In the genomic region with DNA sequence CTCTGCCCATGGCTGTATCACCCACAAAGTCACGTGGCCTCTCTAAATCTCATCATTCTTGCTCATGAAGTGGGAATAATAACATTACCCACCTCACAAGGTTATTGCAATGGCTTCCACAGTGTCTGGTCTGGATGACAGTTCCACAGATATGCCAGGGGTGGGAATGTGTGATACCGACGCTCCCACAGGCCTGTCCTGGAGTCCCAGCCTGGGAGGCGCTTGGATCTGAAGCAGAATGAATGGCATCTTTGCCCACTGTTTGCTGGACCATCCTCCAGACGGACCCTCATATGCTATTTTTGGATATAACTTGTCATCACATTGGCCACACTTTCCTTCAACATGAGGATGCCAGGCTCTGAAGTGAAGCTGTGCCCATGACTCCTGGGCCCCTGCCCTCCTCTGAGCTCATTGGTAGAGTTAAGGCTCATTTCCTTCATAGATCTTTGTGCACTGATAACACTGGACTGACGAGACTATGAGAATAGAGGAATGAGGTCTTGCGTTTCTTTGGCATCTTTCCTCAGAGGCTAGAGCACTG, we compare ENCODE assay signal across 32 cellular contexts.
"Had no signal": no experiment of that assay in that cellular context is flagged by ENCODE, and none has a peak within 500 bp of the region (broad histone marks: within the 10 kb centered on the region; RNA-seq: fewer than 3 reads in every experiment).

No MANE protein-coding gene starts in this region.

- ATAC-seq: activated CD8-positive, alpha-beta memory T cell treated with anti-CD3 and anti-CD28 coated beads, Interleukin-2, amount 10 ng/mL, durations not matched to agents 7 days and 5 days; activated naive CD4-positive, alpha-beta T cell treated with anti-CD3 and anti-CD28 coated beads, Interleukin-2, amount 50 U/mL, for 72 hours; body of pancreas; Panc1; T-cell had no signal

- H3K27me3 Mint-ChIP-seq: activated CD4-positive, alpha-beta T cell treated with anti-CD3 and anti-CD28 coated beads, Interleukin-2, amount 10 ng/mL, durations not matched to agents 24 days and 14 days; activated CD8-positive, alpha-beta memory T cell treated with anti-CD3 and anti-CD28 coated beads, Interleukin-2, amount 10 ng/mL, durations not matched to agents 7 days and 5 days had no signal

- H3K4me1 Mint-ChIP-seq: activated B cell treated with CpG ODN at 0.5 μM for 24 hours; activated CD4-positive, alpha-beta T cell treated with anti-CD3 and anti-CD28 coated beads, Interleukin-2, amount 10 ng/mL, durations not matched to agents 24 days and 14 days; activated CD8-positive, alpha-beta memory T cell treated with anti-CD3 and anti-CD28 coated beads, Interleukin-2, amount 10 ng/mL, durations not matched to agents 7 days and 5 days; activated naive CD8-positive, alpha-beta T cell treated with anti-CD3 and anti-CD28 coated beads, Interleukin-2, amount 50 U/mL, for 24 hours; T-cell had no signal

- H3K4me1 ChIP-seq: ascending aorta, body of pancreas had no signal

- DNase-seq: activated B cell treated with CpG ODN at 0.5 μM for 24 hours; activated CD4-positive, alpha-beta T cell treated with anti-CD3 and anti-CD28 coated beads for 1 hour; activated CD4-positive, alpha-beta T cell treated with anti-CD3 and anti-CD28 coated beads, Interleukin-2, amount 10 ng/mL, durations not matched to agents 24 days and 14 days; activated CD4-positive, alpha-beta T cell treated with anti-CD3 and anti-CD28 coated beads, Interleukin-2, amount 50 U/mL, for 48 hours; activated CD8-positive, alpha-beta memory T cell treated with anti-CD3 and anti-CD28 coated beads, Interleukin-2, amount 10 ng/mL, durations not matched to agents 7 days and 5 days; activated effector memory CD4-positive, alpha-beta T cell treated with Interleukin-2 at 50 U/mL for 16 hours; activated naive CD4-positive, alpha-beta T cell; activated naive CD8-positive, alpha-beta T cell treated with anti-CD3 and anti-CD28 coated beads, Interleukin-2, amount 50 U/mL, for 24 hours; activated T-cell treated with anti-CD3 and anti-CD28 coated beads, Interleukin-2, amount 50 U/mL, for 24 hours; amniotic stem cell; body of pancreas; MG63; MV-4-11; NCI-H1092 treated with DMSO at 0.1 percent for 48 hours; NCI-H1417 treated with DMSO at 0.1 percent for 48 hours; NCI-H1694; NCI-H2029; NCI-H2107; NCI-H2171 treated with DMSO at 0.1 percent for 48 hours; NCI-H226; NCI-H526; NCI-H774; OCI-M1; SHP77 treated with DMSO at 0.1 percent for 48 hours; T-cell; T-helper 2 cell; T1000 had no signal

- H3K4me3 ChIP-seq: ascending aorta, body of pancreas, MG63 had no signal

- H3K27me3 ChIP-seq: ascending aorta, body of pancreas, MG63 had no signal

- H3K9me3 ChIP-seq: ascending aorta, body of pancreas, MG63 had no signal

- H3K27ac Mint-ChIP-seq: activated B cell treated with CpG ODN at 0.5 μM for 24 hours; activated CD4-positive, alpha-beta T cell treated with anti-CD3 and anti-CD28 coated beads, Interleukin-2, amount 10 ng/mL, durations not matched to agents 24 days and 14 days; activated CD8-positive, alpha-beta memory T cell treated with anti-CD3 and anti-CD28 coated beads, Interleukin-2, amount 10 ng/mL, durations not matched to agents 7 days and 5 days; activated naive CD4-positive, alpha-beta T cell treated with anti-CD3 and anti-CD28 coated beads, Interleukin-2, amount 50 U/mL, for 72 hours; activated naive CD8-positive, alpha-beta T cell treated with anti-CD3 and anti-CD28 coated beads, Interleukin-2, amount 50 U/mL, for 24 hours; activated T-cell treated with anti-CD3 and anti-CD28 coated beads, Interleukin-2, amount 50 U/mL, for 24 hours; activated T-helper 1 cell treated with anti-CD3 and anti-CD28 coated beads, Interleukin-12 subunit alpha, Interleukin-12 subunit beta, Interleukin-2, Interleukin-4 antibody, amounts not matched to agents 30 ng/mL and 10 ng/mL and 1 ng/mL, durations not matched to agents 14 hours and 24 hours and 36 hours; T-cell had no signal

- H3K36me3 ChIP-seq: ascending aorta, MG63 had no signal

- H3K4me3 Mint-ChIP-seq: activated B cell treated with CpG ODN at 0.5 μM for 24 hours; activated CD4-positive, alpha-beta T cell treated with anti-CD3 and anti-CD28 coated beads, Interleukin-2, amount 10 ng/mL, durations not matched to agents 24 days and 14 days; activated CD8-positive, alpha-beta memory T cell treated with anti-CD3 and anti-CD28 coated beads, Interleukin-2, amount 10 ng/mL, durations not matched to agents 7 days and 5 days; activated naive CD8-positive, alpha-beta T cell treated with anti-CD3 and anti-CD28 coated beads, Interleukin-2, amount 50 U/mL, for 24 hours; activated T-cell treated with anti-CD3 and anti-CD28 coated beads, Interleukin-2, amount 50 U/mL, for 24 hours; activated T-helper 1 cell treated with anti-CD3 and anti-CD28 coated beads, Interleukin-12 subunit alpha, Interleukin-12 subunit beta, Interleukin-2, Interleukin-4 antibody, amounts not matched to agents 30 ng/mL and 10 ng/mL and 1 ng/mL, durations not matched to agents 14 hours and 24 hours and 36 hours; T-cell had no signal

- H3K27ac ChIP-seq: ascending aorta, body of pancreas, RWPE1 had no signal

- H3K36me3 Mint-ChIP-seq: activated CD8-positive, alpha-beta memory T cell treated with anti-CD3 and anti-CD28 coated beads, Interleukin-2, amount 10 ng/mL, durations not matched to agents 7 days and 5 days; activated naive CD4-positive, alpha-beta T cell treated with anti-CD3 and anti-CD28 coated beads, Interleukin-2, amount 50 U/mL, for 72 hours; T-cell had no signal

- H3K9me3 Mint-ChIP-seq: activated CD4-positive, alpha-beta T cell treated with anti-CD3 and anti-CD28 coated beads, Interleukin-2, amount 10 ng/mL, durations not matched to agents 24 days and 14 days; activated naive CD8-positive, alpha-beta T cell treated with anti-CD3 and anti-CD28 coated beads, Interleukin-2, amount 50 U/mL, for 24 hours; activated T-cell treated with anti-CD3 and anti-CD28 coated beads, Interleukin-2, amount 50 U/mL, for 24 hours; activated T-helper 1 cell treated with anti-CD3 and anti-CD28 coated beads, Interleukin-12 subunit alpha, Interleukin-12 subunit beta, Interleukin-2, Interleukin-4 antibody, amounts not matched to agents 30 ng/mL and 10 ng/mL and 1 ng/mL, durations not matched to agents 14 hours and 24 hours and 36 hours; T-cell had no signal
